Comparison of ENCODE assay signal across 6 cellular contexts in the genomic region with DNA sequence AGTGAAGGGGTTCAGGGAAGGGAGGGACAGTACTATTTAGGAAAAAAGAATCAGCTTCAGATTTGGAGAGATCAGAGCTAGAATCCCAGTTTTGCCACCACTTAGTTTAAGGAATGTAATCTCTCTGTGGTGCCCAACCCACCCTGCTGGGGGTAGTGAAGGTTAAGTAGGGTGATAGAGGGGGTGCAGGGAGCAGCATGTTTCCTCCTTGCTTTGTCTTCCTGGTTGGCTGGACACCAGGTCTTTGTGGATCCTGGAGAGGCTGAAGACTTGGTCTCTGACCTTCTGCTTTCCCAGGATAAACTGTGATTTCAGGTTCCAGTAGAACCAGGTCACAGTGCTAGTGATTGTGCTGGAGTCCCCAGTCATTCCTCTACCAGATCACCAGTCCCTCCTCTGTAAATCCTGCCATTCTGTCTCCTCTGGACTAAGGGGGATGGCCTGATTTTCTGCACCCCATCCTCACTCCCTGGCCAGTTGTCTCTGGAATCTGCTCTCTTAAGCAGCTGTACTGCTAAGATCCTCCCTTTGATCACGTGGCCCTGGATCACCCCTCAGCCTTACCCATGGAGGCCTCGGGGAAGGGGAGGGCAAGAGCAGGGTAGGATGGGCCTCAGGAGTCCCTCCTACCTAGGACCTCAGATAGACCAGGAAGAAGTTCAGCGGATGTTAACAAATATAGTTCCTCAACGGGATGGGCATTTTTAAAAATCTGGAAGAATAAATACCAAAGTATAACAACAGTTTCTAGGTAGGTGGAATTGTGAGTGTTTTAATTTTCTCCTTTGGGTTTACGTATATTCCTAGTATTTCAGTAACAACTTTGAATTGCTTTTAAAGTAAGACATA. TPM values are rescaled to one million over a fixed set of nuclear protein-coding genes. Genes with fewer than 3 reads are reported as not detected.
DNase-seq lines count a peak whose midpoint lies in the region; TF ChIP-seq lines count a peak whose summit lies in the region.
"Had no signal": no experiment of that assay in that cellular context is flagged by ENCODE, and none has a peak within 500 bp of the region (broad histone marks: within the 10 kb centered on the region; RNA-seq: fewer than 3 reads in every experiment).

No MANE protein-coding gene starts in this region.

- DNase-seq in NCI-H774 (lab: John Stamatoyannopoulos, UW), result peak; percentile 15
- DNase-seq in foreskin fibroblast, result peak; percentile 80 to 93
- DNase-seq in GM10266 (ENCODE audit: extremely low spot score), result no peak
- DNase-seq in NCI-H2029 treated with DMSO at 0.1 percent for 48 hours (lab: John Stamatoyannopoulos, UW), result no peak

- H3K27ac ChIP-seq in temporal lobe (ENCODE audit: low read depth, low read length), result peak overlapping the region; percentile 44

- peak overlapping the region; percentile 23 to 41 for H3K4me3 ChIP-seq in foreskin fibroblast (ENCODE audit: low read depth in 1 of 2, low read length in 2 of 2)

- no peak for TF ChIP-seq CTCF in foreskin fibroblast (IDR thresholded peaks at IDR 0.05; ENCODE audit: low read depth, low read length)
- no peak for TF ChIP-seq CTCF in GM10266 (IDR thresholded peaks at IDR 0.05; ENCODE audit: control insufficient read depth, insufficient read depth, low read depth, missing control alignments)

RNA-seq across cellular contexts. Expression of gene MAP3K12, which starts 3.1 kb away (rescaled TPM):
- total RNA-seq in temporal lobe, result 26.8 TPM

RNA-seq across cellular contexts. Expression of gene TARBP2, which starts 5.0 kb away (rescaled TPM):
- total RNA-seq in temporal lobe, result 15.7 TPM

RNA-seq across cellular contexts. Expression of gene NPFF, which starts 11.2 kb away (rescaled TPM):
- not detected for total RNA-seq in temporal lobe
- total RNA-seq: T-helper 2 cell treated with Interferon-gamma antibody and Interleukin-4, amounts not matched to agents 100 ng/mL and 5 ng/mL, for 36 hours had no signal

RNA-seq across cellular contexts. Expression of gene PCBP2, which starts 44.2 kb away (rescaled TPM):
- total RNA-seq in temporal lobe, result 259 TPM

RNA-seq across cellular contexts. Expression of gene PRR13, which starts 54.6 kb away (rescaled TPM):
- 6.4 TPM for total RNA-seq in temporal lobe

Comparison
In these comparisons a context has a peak if more than half of its experiments do, and no peak if none do; other contexts are left out.
1. DNase-seq: peak in NCI-H774 (single experiment) and foreskin fibroblast (2 of 2); none in GM10266 (single experiment) and NCI-H2029 treated with DMSO at 0.1 percent for 48 hours (single experiment).